ENCODE assay signal across 8 cellular contexts in genomic region chr2:43225788-43226557, GRCh38. TPM values are rescaled to one million over a fixed set of nuclear protein-coding genes. Genes with fewer than 3 reads are reported as not detected.
A peak's percentile ranks its signal among the peaks of the same experiment; 100 is the strongest.
DNase-seq lines count a peak whose midpoint lies in the region; ATAC-seq, FAIRE-seq and TF ChIP-seq lines count a peak whose summit lies in the region.

No MANE protein-coding gene starts in this region.

- ATAC-seq in GM21360 (IDR thresholded peaks at IDR 0.05; ENCODE audit: unreplicated experiment): peak; percentile 14
- ATAC-seq in K562: peak; percentile 2

- FAIRE-seq in K562 (lab: Jason Lieb, UNC): no peak

- H3K79me2 ChIP-seq in K562 (ENCODE audit: control insufficient read depth, insufficient read depth, low read length): peaks cover 68% of the 10 kb centered on the region

- TF ChIP-seq POLR2A in K562 (conservative IDR thresholded peaks at IDR 0.05): peak; percentile 34

- no TSS peak for BruUV-seq in K562 (replicated peaks; lab: Mats Ljungman, UMichigan)

- H3K27me3 ChIP-seq in HUES48 (ENCODE audit: control insufficient read depth, insufficient read depth, low read length) (no peaks in the 10 kb centered on the region), K562 (ENCODE audit: control insufficient read depth in 2 of 2, insufficient read depth in 2 of 2, low read length in 2 of 2) (no peaks in the 10 kb centered on the region), iPS-15b (ENCODE audit: control insufficient read depth, insufficient read depth, low read length) (no peaks in the 10 kb centered on the region), skeletal muscle tissue (ENCODE audit: control insufficient read depth in 3 of 3, insufficient read depth in 3 of 3, low read length in 3 of 3) (no peaks in the 10 kb centered on the region)

- H3K36me3 ChIP-seq in HUES48 (ENCODE audit: control insufficient read depth, insufficient read depth, low read length): peaks cover 32% of the 10 kb centered on the region
- H3K36me3 ChIP-seq in K562 (ENCODE audit: control insufficient read depth, insufficient read depth, low read length): peaks cover 39% of the 10 kb centered on the region
- peaks cover 17% of the 10 kb centered on the region for H3K36me3 ChIP-seq in iPS-15b (ENCODE audit: control insufficient read depth, insufficient read depth, low read length)
- H3K36me3 ChIP-seq in skeletal muscle tissue (ENCODE audit: control insufficient read depth in 3 of 3, insufficient read depth in 3 of 3, low read length in 3 of 3): peaks cover 12 to 22% (median 21%) of the 10 kb centered on the region in 3 donors

- TF ChIP-seq RAD21 in K562 (CRISPR knock-in tag; conservative IDR thresholded peaks at IDR 0.05 in 1 of 2, IDR thresholded peaks at IDR 0.05 in 1 of 2): no peak

- H3K4me3 ChIP-seq in HUES48 (ENCODE audit: low read depth, low read length) (peak overlapping the region; percentile 89), K562 (peak overlapping the region; percentile 62), iPS-15b (ENCODE audit: low read depth, low read length) (peak overlapping the region; percentile 87), skeletal muscle tissue (ENCODE audit: low read length in 3 of 3) (peak overlapping the region; percentile 90 to 95 (median 93))

- no peaks in the 10 kb centered on the region; the same call in 1 of the 2 replicates for H4K20me1 ChIP-seq in K562 (replicated peaks; ENCODE audit: control insufficient read depth, insufficient read depth, low read length)

- no peaks in the 10 kb centered on the region for H3K9me3 ChIP-seq in HUES48 (ENCODE audit: control insufficient read depth, insufficient read depth, low read length)
- H3K9me3 ChIP-seq in K562 (replicated peaks; ENCODE audit: control insufficient read depth, insufficient read depth, low read depth, low read length): no peaks in the 10 kb centered on the region
- no peaks in the 10 kb centered on the region for H3K9me3 ChIP-seq in iPS-15b (ENCODE audit: control insufficient read depth, insufficient read depth, low read length)
- no peaks in the 10 kb centered on the region for H3K9me3 ChIP-seq in skeletal muscle tissue (ENCODE audit: control insufficient read depth in 3 of 3, low read length in 3 of 3)

- peak overlapping the region; percentile 81 for H3K4me2 ChIP-seq in K562 (ENCODE audit: insufficient read depth, low read length)

- TF ChIP-seq EP300 in K562 (IDR thresholded peaks at IDR 0.05; ENCODE audit: low read length): no peak

- peak; percentile 17 for DNase-seq in DMS114 treated with DMSO at 0.1 percent for 48 hours (lab: John Stamatoyannopoulos, UW; ENCODE audit: unreplicated experiment)
- DNase-seq in T-helper 22 cell (ENCODE audit: low read depth): peak; percentile 46
- DNase-seq in K562 (ENCODE audit: extremely low read depth in 1 of 4, low spot score in 3 of 4): peak; percentile 65 to 76 (median 72)
- DNase-seq in NCI-H345 (lab: John Stamatoyannopoulos, UW): no peak

- no peaks in the 10 kb centered on the region for H3K9me1 ChIP-seq in K562 (ENCODE audit: control insufficient read depth, insufficient read depth, low read length)

- H3K4me1 ChIP-seq in HUES48 (ENCODE audit: control insufficient read depth, insufficient read depth, low read length): peaks cover 48% of the 10 kb centered on the region
- peaks cover 12 to 53% of the 10 kb centered on the region in 2 experiments; a peak in 4 of 5 replicates for H3K4me1 ChIP-seq in K562 (replicated peaks in 1 of 2; ENCODE audit: control insufficient read depth in 2 of 2, insufficient read depth in 2 of 2, low read length in 2 of 2)
- H3K4me1 ChIP-seq in iPS-15b (ENCODE audit: control insufficient read depth, insufficient read depth, low read length): peaks cover 23% of the 10 kb centered on the region
- H3K4me1 ChIP-seq in skeletal muscle tissue (ENCODE audit: control insufficient read depth in 3 of 3, insufficient read depth in 3 of 3, low read length in 3 of 3): peaks cover 41 to 50% (median 42%) of the 10 kb centered on the region in 3 donors

- TF ChIP-seq CTCF in K562 (IDR thresholded peaks at IDR 0.05 in 2 of 3, conservative IDR thresholded peaks at IDR 0.05 in 1 of 3; ENCODE audit: insufficient read depth in 2 of 3, low read depth in 1 of 3, low read length in 3 of 3): no peak; a peak in 1 of 6 replicates

- H3K9ac ChIP-seq in HUES48 (ENCODE audit: low read depth, low read length) (peak overlapping the region; percentile 82), K562 (ENCODE audit: insufficient read depth in 1 of 2, low read depth in 2 of 2, low read length in 2 of 2) (peak overlapping the region; percentile 88 to 99), iPS-15b (ENCODE audit: low read depth, low read length) (peak overlapping the region; percentile 95), skeletal muscle tissue (ENCODE audit: low read depth in 1 of 3, low read length in 3 of 3) (peak overlapping the region; percentile 94 to 99 (median 97))

- H3K27ac ChIP-seq in HUES48 (ENCODE audit: low read depth, low read length) (peak overlapping the region; percentile 92), K562 (ENCODE audit: extremely low read depth, low read depth, low read length) (peak overlapping the region; percentile 86), skeletal muscle tissue (ENCODE audit: low read depth, low read length) (peak overlapping the region; percentile 96)

- WGBS in K562 (ENCODE audit: insufficient coverage, low coverage, missing lambda C conversion rate): 0% methylated on average over 15 of the region's 80 CpGs

- H2AFZ ChIP-seq in K562 (ENCODE audit: low read depth, low read length): peak overlapping the region; percentile 48; the same call in 1 of the 2 replicates

- in situ Hi-C loops in K562 (cut with MboI): loop anchor here (5.0 to 10.0 kb wide), 3 partner anchors 51 to 399 kb away; no protein-coding TSS in a partner anchor

- POLR2A ChIA-PET in K562 (lab: Yijun Ruan, JAX): interaction anchor here (0.6 to 2.0 kb wide), 21 partner anchors 7 to 416 kb away, joined by 3 to 10 read pairs (median 4); no protein-coding TSS in a partner anchor

- CTCF ChIA-PET in K562 (lab: Yijun Ruan, JAX; ENCODE audit: low intra/inter-chr PET ratio): interaction anchor here (0.8 to 6.3 kb wide), 3 partner anchors 279 to 366 kb away, joined by 4 to 41 read pairs (median 6); no protein-coding TSS in a partner anchor

- intact Hi-C loops in K562 (cut with micrococcal nuclease): loop anchor here (1.0 to 5.0 kb wide), 6 partner anchors 36 to 397 kb away; no protein-coding TSS in a partner anchor

TF ChIP-seq in K562, 482 proteins besides CTCF, POLR2A, EP300 and RAD21 (continues in another document):
- TF ChIP-seq NR3C1 (CRISPR knock-in tag; IDR thresholded peaks at IDR 0.05): 0 out of 2 replicates have a peak, but pooled peaks have one; percentile 12
- peak; percentile 53 for TF ChIP-seq POLR2B (IDR thresholded peaks at IDR 0.05; ENCODE audit: low read depth, partially characterized antibody)
- TF ChIP-seq PML (IDR thresholded peaks at IDR 0.05; ENCODE audit: low read length): peak; percentile 18; the same call in 1 of the 2 replicates
- TF ChIP-seq PTBP1 (IDR thresholded peaks at IDR 0.05; ENCODE audit: low read depth, low read length): peak; percentile 67; the same call in 1 of the 2 replicates
- peak; percentile 70; the same call in 1 of the 2 replicates for TF ChIP-seq RBM14 (IDR thresholded peaks at IDR 0.05; ENCODE audit: borderline replicate concordance, insufficient read depth, low read depth, low read length)
- 0 out of 2 replicates have a peak, but pooled peaks have one; percentile 5 for TF ChIP-seq HNRNPL (IDR thresholded peaks at IDR 0.05; ENCODE audit: low read depth, low read length)
- peak; percentile 16; the same call in 1 of the 2 replicates for TF ChIP-seq CBX1 (IDR thresholded peaks at IDR 0.05; ENCODE audit: low read depth)
- TF ChIP-seq DPF2 (IDR thresholded peaks at IDR 0.05): 0 out of 2 replicates have a peak, but pooled peaks have one; percentile 28
- no peak for TF ChIP-seq SMAD2 (IDR thresholded peaks at IDR 0.05; ENCODE audit: low read depth, low read length)
- peak; percentile 74 for TF ChIP-seq BHLHE40 (IDR thresholded peaks at IDR 0.05; ENCODE audit: low read length)
- peak; percentile 51; the same call in 1 of the 2 replicates for TF ChIP-seq ZNF584 (CRISPR knock-in tag; IDR thresholded peaks at IDR 0.05; ENCODE audit: low read depth)

RNA-seq across cellular contexts. Expression of gene ZFP36L2, which starts 0.4 kb away (rescaled TPM):
- total RNA-seq in K562 (2011; cell fraction: chromatin; rRNA removed; ENCODE audit: low replicate concordance): 9.5 and 13.7 TPM in 2 replicates
- 9.7 and 10.2 TPM in 2 replicates for total RNA-seq in K562 (2011; cell fraction: nucleolus; rRNA removed)
- 11.8 and 19.4 TPM in 2 replicates for total RNA-seq in K562 (2011; cell fraction: nucleoplasm; rRNA removed)
- total RNA-seq in K562 (2014; rRNA removed) (4.1 and 6.2 TPM in 2 replicates), K562 (2014; rRNA removed; fragmentation: Illumina TruSeq; extraction: Trizol) (6.2 and 6.4 TPM in 2 replicates), K562 (2015; rRNA removed; fragmentation: Illumina TruSeq; extraction: Trizol) (6.6 and 7.9 TPM in 2 replicates), K562 (2021) (60.6 and 62.1 TPM in 2 replicates), skeletal muscle tissue (14.1 TPM)
- polyA plus RNA-seq in K562 (2011; rRNA removed) (6.5 and 11.7 TPM in 2 replicates), K562 (2014; fragmentation: Illumina TruSeq; extraction: Trizol) (20.0 and 20.3 TPM in 2 replicates), K562 (2014; fragmentation: Nextera tagmentation; extraction: Ambion mirVana) (10 to 100 TPM; 32.4 to 42.8 TPM), K562 (2014; rRNA removed) (21.8 and 23.7 TPM in 2 replicates)
- 3.1 and 12.8 TPM in 2 replicates for polyA plus RNA-seq in K562 (2011; cell fraction: cytosol; rRNA removed)
- 6.0 and 19.0 TPM in 2 replicates for polyA plus RNA-seq in K562 (2011; cell fraction: nucleus; rRNA removed)
- polyA plus RNA-seq in K562 (2012): 27.2 and 38.8 TPM in 2 replicates
- polyA minus RNA-seq in K562 (2011; rRNA and poly(A)+ RNA removed): 4.3 and 5.1 TPM in 2 replicates
- 17.1 and 23.8 TPM in 2 replicates for polyA minus RNA-seq in K562 (2011; cell fraction: cytosol; rRNA and poly(A)+ RNA removed)
- polyA minus RNA-seq in K562 (2011; cell fraction: nucleus; rRNA and poly(A)+ RNA removed): 6.4 and 8.1 TPM in 2 replicates
